Comparison of ENCODE assay signal across 33 cellular contexts in the genomic region with DNA sequence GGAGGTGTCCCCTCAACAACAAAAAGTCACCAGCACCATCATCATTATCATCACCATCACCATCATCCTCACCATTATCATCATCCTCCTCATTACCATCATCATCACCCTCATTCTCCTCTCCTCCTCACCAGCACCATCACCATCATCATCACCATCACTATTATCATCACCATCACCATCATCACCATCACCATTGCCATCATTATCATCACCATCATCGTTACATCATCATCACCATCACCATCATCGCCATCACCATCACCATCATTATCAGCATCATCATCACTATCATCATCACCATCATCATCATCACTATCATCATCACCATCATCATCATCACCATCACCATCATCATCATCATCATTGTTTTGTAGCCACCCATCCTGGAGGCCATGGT.
"Had no signal": no experiment of that assay in that cellular context is flagged by ENCODE, and none has a peak within 500 bp of the region (broad histone marks: within the 10 kb centered on the region; RNA-seq: fewer than 3 reads in every experiment).

No MANE protein-coding gene starts in this region.

- DNase-seq: activated CD4-positive, alpha-beta memory T cell treated with anti-CD3 and anti-CD28 coated beads, Interleukin-2, amount 10 ng/mL, durations not matched to agents 7 days and 5 days; activated CD4-positive, alpha-beta T cell treated with anti-CD3 and anti-CD28 coated beads for 1 hour; activated CD4-positive, alpha-beta T cell treated with anti-CD3 and anti-CD28 coated beads for 48 hours; activated CD4-positive, CD25-positive, alpha-beta regulatory T cell; activated CD8-positive, alpha-beta memory T cell treated with anti-CD3 and anti-CD28 coated beads for 24 hours; activated CD8-positive, alpha-beta memory T cell treated with anti-CD3 and anti-CD28 coated beads, Interleukin-2, amount 10 ng/mL, durations not matched to agents 7 days and 5 days; activated effector memory CD4-positive, alpha-beta T cell treated with anti-CD3 and anti-CD28 coated beads, Interleukin-2, amount 50 U/mL, for 16 hours; activated naive CD4-positive, alpha-beta T cell; activated naive CD4-positive, alpha-beta T cell treated with anti-CD3 and anti-CD28 coated beads, Interleukin-2, amount 50 U/mL, for 16 hours; activated naive CD8-positive, alpha-beta T cell treated with anti-CD3 and anti-CD28 coated beads for 36 hours; activated T-cell treated with anti-CD3 and anti-CD28 coated beads, Interleukin-2, amount 50 U/mL, for 1 hour; activated T-cell treated with anti-CD3 and anti-CD28 coated beads, Interleukin-2, amount 50 U/mL, for 72 hours; amniotic stem cell; aorta; MG63; NCI-H1048; NCI-H1105 treated with DMSO at 0.1 percent for 48 hours; NCI-H1436; NCI-H1694; NCI-H1930; NCI-H345; NCI-H524 treated with DMSO at 0.1 percent for 48 hours; Peyer's patch; RPMI8226; SHP77 treated with DMSO at 0.1 percent for 48 hours; T-cell; T-helper 17 cell had no signal

- H3K36me3 Mint-ChIP-seq: activated CD8-positive, alpha-beta memory T cell treated with anti-CD3 and anti-CD28 coated beads, Interleukin-2, amount 10 ng/mL, durations not matched to agents 7 days and 5 days; activated naive CD8-positive, alpha-beta T cell treated with anti-CD3 and anti-CD28 coated beads for 36 hours; T-cell had no signal

- H3K9me3 ChIP-seq: MG63, Peyer's patch, SJSA1 had no signal

- H3K27me3 ChIP-seq: cardiac muscle cell, MG63, Peyer's patch, SJSA1 had no signal

- H3K4me1 ChIP-seq: Peyer's patch, SJSA1 had no signal

- H3K27ac ChIP-seq: cardiac muscle cell, Peyer's patch, SJSA1, VCaP had no signal

- H3K27ac Mint-ChIP-seq: activated CD4-positive, alpha-beta memory T cell treated with anti-CD3 and anti-CD28 coated beads, Interleukin-2, amount 10 ng/mL, durations not matched to agents 7 days and 5 days; activated CD8-positive, alpha-beta memory T cell treated with anti-CD3 and anti-CD28 coated beads, Interleukin-2, amount 10 ng/mL, durations not matched to agents 7 days and 5 days; activated naive CD8-positive, alpha-beta T cell treated with anti-CD3 and anti-CD28 coated beads for 36 hours; activated T-cell treated with anti-CD3 and anti-CD28 coated beads, Interleukin-2, amount 50 U/mL, for 72 hours; activated T-helper 17 cell treated with anti-CD3 and anti-CD28 coated beads, Interleukin-2, amount 50 U/mL, for 72 hours; T-cell; T-helper 17 cell had no signal

- H3K4me3 ChIP-seq: cardiac muscle cell, MG63, Peyer's patch, SJSA1 had no signal

- ATAC-seq: activated CD8-positive, alpha-beta memory T cell treated with anti-CD3 and anti-CD28 coated beads, Interleukin-2, amount 10 ng/mL, durations not matched to agents 7 days and 5 days; activated T-cell treated with anti-CD3 and anti-CD28 coated beads, Interleukin-2, amount 50 U/mL, for 72 hours; activated T-helper 17 cell treated with anti-CD3 and anti-CD28 coated beads, Interleukin-2, amount 50 U/mL, for 72 hours; SK-N-SH treated with all-trans-retinoic acid at 6 μM for 48 hours; T-cell; T-helper 17 cell had no signal

- H3K27me3 Mint-ChIP-seq: activated CD4-positive, alpha-beta memory T cell treated with anti-CD3 and anti-CD28 coated beads, Interleukin-2, amount 10 ng/mL, durations not matched to agents 7 days and 5 days; activated CD8-positive, alpha-beta memory T cell treated with anti-CD3 and anti-CD28 coated beads, Interleukin-2, amount 10 ng/mL, durations not matched to agents 7 days and 5 days; activated naive CD8-positive, alpha-beta T cell treated with anti-CD3 and anti-CD28 coated beads for 36 hours; central memory CD8-positive, alpha-beta T cell; T-helper 17 cell had no signal

- H3K4me3 Mint-ChIP-seq: activated CD4-positive, alpha-beta memory T cell treated with anti-CD3 and anti-CD28 coated beads, Interleukin-2, amount 10 ng/mL, durations not matched to agents 7 days and 5 days; activated CD8-positive, alpha-beta memory T cell treated with anti-CD3 and anti-CD28 coated beads, Interleukin-2, amount 10 ng/mL, durations not matched to agents 7 days and 5 days; activated naive CD8-positive, alpha-beta T cell treated with anti-CD3 and anti-CD28 coated beads for 36 hours; activated T-cell treated with anti-CD3 and anti-CD28 coated beads, Interleukin-2, amount 50 U/mL, for 72 hours; activated T-helper 17 cell treated with anti-CD3 and anti-CD28 coated beads, Interleukin-2, amount 50 U/mL, for 72 hours; central memory CD8-positive, alpha-beta T cell; T-cell; T-helper 17 cell had no signal

- H3K4me1 Mint-ChIP-seq: activated CD4-positive, alpha-beta memory T cell treated with anti-CD3 and anti-CD28 coated beads, Interleukin-2, amount 10 ng/mL, durations not matched to agents 7 days and 5 days; activated CD8-positive, alpha-beta memory T cell treated with anti-CD3 and anti-CD28 coated beads, Interleukin-2, amount 10 ng/mL, durations not matched to agents 7 days and 5 days; activated naive CD8-positive, alpha-beta T cell treated with anti-CD3 and anti-CD28 coated beads for 36 hours; activated T-helper 17 cell treated with anti-CD3 and anti-CD28 coated beads, Interleukin-2, amount 50 U/mL, for 72 hours; central memory CD8-positive, alpha-beta T cell; T-cell; T-helper 17 cell had no signal

- H3K9me3 Mint-ChIP-seq: activated T-helper 17 cell treated with anti-CD3 and anti-CD28 coated beads, Interleukin-2, amount 50 U/mL, for 72 hours; central memory CD8-positive, alpha-beta T cell had no signal

- H3K36me3 ChIP-seq: cardiac muscle cell, MG63, Peyer's patch, SJSA1 had no signal
